1 cellular context compared by ENCODE assay signal in the genomic region with DNA sequence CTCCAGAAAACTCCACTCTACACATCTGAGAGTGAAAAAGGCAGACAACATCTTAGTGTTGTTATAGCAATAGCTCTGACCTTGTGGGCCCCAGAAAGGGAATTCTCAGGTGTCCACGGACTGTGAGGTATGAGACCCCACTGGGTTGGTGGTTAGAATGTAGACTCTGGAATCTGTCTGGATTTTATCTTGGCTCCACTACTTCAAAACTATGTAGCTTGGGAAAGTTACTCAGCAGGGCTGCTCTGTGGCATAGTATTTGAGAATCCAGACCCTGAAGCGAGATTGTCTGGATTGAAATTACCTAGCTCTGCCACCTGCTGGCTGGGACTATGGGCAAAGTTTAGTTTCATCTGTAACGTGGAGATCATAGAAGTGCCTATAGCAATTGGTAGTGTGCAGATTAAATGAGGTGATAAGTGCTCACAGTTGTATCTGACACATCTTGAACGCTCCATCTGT.
TF ChIP-seq lines count a peak whose summit lies in the region.

No MANE protein-coding gene starts in this region.

TF ChIP-seq in HEK293, 187 proteins besides CTCF, POLR2A, EP300 and RAD21 (continued from another document):
- TF ChIP-seq ZBTB48 (tag by site-specific recombination; IDR thresholded peaks at IDR 0.05): 0 out of 2 replicates have a peak, but pooled peaks have one; percentile 49
- no peak for TF ChIP-seq ZNF621 (tag by site-specific recombination; IDR thresholded peaks at IDR 0.05)
- no peak for TF ChIP-seq ZNF544 (tag by site-specific recombination; IDR thresholded peaks at IDR 0.05)
- TF ChIP-seq IKZF3 (tag by site-specific recombination; IDR thresholded peaks at IDR 0.05): no peak
- TF ChIP-seq ZNF654 (tag by site-specific recombination; IDR thresholded peaks at IDR 0.05; ENCODE audit: low read depth): peak; percentile 18; the same call in 1 of the 2 replicates
- TF ChIP-seq, protein P1, sequence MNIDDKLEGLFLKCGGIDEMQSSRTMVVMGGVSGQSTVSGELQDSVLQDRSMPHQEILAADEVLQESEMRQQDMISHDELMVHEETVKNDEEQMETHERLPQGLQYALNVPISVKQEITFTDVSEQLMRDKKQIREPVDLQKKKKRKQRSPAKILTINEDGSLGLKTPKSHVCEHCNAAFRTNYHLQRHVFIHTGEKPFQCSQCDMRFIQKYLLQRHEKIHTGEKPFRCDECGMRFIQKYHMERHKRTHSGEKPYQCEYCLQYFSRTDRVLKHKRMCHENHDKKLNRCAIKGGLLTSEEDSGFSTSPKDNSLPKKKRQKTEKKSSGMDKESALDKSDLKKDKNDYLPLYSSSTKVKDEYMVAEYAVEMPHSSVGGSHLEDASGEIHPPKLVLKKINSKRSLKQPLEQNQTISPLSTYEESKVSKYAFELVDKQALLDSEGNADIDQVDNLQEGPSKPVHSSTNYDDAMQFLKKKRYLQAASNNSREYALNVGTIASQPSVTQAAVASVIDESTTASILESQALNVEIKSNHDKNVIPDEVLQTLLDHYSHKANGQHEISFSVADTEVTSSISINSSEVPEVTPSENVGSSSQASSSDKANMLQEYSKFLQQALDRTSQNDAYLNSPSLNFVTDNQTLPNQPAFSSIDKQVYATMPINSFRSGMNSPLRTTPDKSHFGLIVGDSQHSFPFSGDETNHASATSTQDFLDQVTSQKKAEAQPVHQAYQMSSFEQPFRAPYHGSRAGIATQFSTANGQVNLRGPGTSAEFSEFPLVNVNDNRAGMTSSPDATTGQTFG (tag by site-specific recombination; IDR thresholded peaks at IDR 0.05; ENCODE audit: borderline replicate concordance): no peak
- TF ChIP-seq SCRT1 (tag by site-specific recombination; IDR thresholded peaks at IDR 0.05; ENCODE audit: borderline replicate concordance): no peak
- TF ChIP-seq ZNF350 (tag by site-specific recombination; IDR thresholded peaks at IDR 0.05): no peak
- TF ChIP-seq ZNF174 (tag by site-specific recombination; IDR thresholded peaks at IDR 0.05): no peak
- TF ChIP-seq ZNF114 (tag by site-specific recombination; IDR thresholded peaks at IDR 0.05): no peak
- TF ChIP-seq, protein P2, sequence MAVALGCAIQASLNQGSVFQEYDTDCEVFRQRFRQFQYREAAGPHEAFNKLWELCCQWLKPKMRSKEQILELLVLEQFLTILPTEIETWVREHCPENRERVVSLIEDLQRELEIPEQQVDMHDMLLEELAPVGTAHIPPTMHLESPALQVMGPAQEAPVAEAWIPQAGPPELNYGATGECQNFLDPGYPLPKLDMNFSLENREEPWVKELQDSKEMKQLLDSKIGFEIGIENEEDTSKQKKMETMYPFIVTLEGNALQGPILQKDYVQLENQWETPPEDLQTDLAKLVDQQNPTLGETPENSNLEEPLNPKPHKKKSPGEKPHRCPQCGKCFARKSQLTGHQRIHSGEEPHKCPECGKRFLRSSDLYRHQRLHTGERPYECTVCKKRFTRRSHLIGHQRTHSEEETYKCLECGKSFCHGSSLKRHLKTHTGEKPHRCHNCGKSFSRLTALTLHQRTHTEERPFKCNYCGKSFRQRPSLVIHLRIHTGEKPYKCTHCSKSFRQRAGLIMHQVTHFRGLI (tag by site-specific recombination; IDR thresholded peaks at IDR 0.05): no peak
- no peak for TF ChIP-seq ZNF473 (tag by site-specific recombination; IDR thresholded peaks at IDR 0.05)
- TF ChIP-seq FEZF1 (tag by site-specific recombination; IDR thresholded peaks at IDR 0.05): no peak
- no peak for TF ChIP-seq ZNF366 (tag by site-specific recombination; conservative IDR thresholded peaks at IDR 0.05)
- TF ChIP-seq ZNF24 (tag by site-specific recombination; IDR thresholded peaks at IDR 0.05): no peak
- no peak for TF ChIP-seq ZNF830 (tag by site-specific recombination; IDR thresholded peaks at IDR 0.05; ENCODE audit: low read depth)
- no peak for TF ChIP-seq ZBTB20 (tag by site-specific recombination; IDR thresholded peaks at IDR 0.05)
- no peak for TF ChIP-seq ZNF548 (tag by site-specific recombination; IDR thresholded peaks at IDR 0.05)
- no peak for TF ChIP-seq ZNF585B (tag by site-specific recombination; IDR thresholded peaks at IDR 0.05)
- no peak for TF ChIP-seq ZSCAN30 (tag by site-specific recombination; IDR thresholded peaks at IDR 0.05)
- 0 out of 2 replicates have a peak, but pooled peaks have one; percentile 50 for TF ChIP-seq ZNF660 (tag by site-specific recombination; IDR thresholded peaks at IDR 0.05)
- no peak for TF ChIP-seq ZEB2 (tag by site-specific recombination; IDR thresholded peaks at IDR 0.05)
- TF ChIP-seq ZNF16 (tag by site-specific recombination; IDR thresholded peaks at IDR 0.05; ENCODE audit: low read depth): no peak
